Comparison of ENCODE assay signal across 11 cellular contexts in the genomic region with DNA sequence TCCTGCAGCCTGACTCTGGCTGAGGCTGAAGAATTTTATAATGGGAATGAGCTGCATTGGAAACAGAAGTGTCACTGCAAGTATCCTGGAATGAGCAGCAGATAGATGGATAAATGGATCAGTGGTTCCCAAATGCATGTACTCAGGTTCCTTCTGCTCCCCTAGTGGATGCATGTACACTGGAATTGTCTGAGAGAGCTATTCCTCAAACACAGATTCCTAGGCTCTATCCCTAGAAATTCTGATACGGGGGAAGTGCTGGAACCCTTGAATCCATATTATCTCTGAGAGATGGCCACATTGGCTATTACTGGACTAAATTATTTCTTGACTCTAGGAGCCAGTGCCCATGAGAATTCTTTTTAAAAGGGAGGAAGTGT.
DNase-seq lines count a peak whose midpoint lies in the region; ATAC-seq, FAIRE-seq and TF ChIP-seq lines count a peak whose summit lies in the region.
"Had no signal": no experiment of that assay in that cellular context is flagged by ENCODE, and none has a peak within 500 bp of the region (broad histone marks: within the 10 kb centered on the region; RNA-seq: fewer than 3 reads in every experiment).

No MANE protein-coding gene starts in this region.

- DNase-seq in CD4-positive, alpha-beta T cell = no peak
- no peak for DNase-seq in GM12878 (ENCODE audit: low read depth, low spot score)
- no peak for DNase-seq in naive B cell
- DNase-seq in kidney glomerular epithelial cell (lab: John Stamatoyannopoulos, UW) = no peak
- no peak for DNase-seq in NCI-H2029 treated with DMSO at 0.1 percent for 48 hours (lab: John Stamatoyannopoulos, UW)
- no peak for DNase-seq in SIG-M5 treated with dmso at 0.1 percent for 504 hours (lab: John Stamatoyannopoulos, UW; ENCODE audit: unreplicated experiment)
- DNase-seq: effector CD4-positive, alpha-beta T cell had no signal

- no peak overlapping the region for H2AFZ ChIP-seq in GM12878 (ENCODE audit: control insufficient read depth, low read depth, low read length)

- peak overlapping the region; percentile 39 for H3K27ac ChIP-seq in CD4-positive, alpha-beta T cell (ENCODE audit: low read depth, low read length)
- no peak overlapping the region for H3K27ac ChIP-seq in HEK293 (ENCODE audit: extremely low read depth, low read depth, low read length)
- peak overlapping the region; percentile 68 for H3K27ac ChIP-seq in GM12878 (ENCODE audit: control insufficient read depth, insufficient read depth)
- H3K27ac ChIP-seq: suprapubic skin had no signal

- H3K79me2 ChIP-seq in GM12878 (ENCODE audit: control insufficient read depth, insufficient read depth, low read length) = peaks cover 96% of the 10 kb centered on the region

- no peaks in the 10 kb centered on the region for H3K27me3 Mint-ChIP-seq in CD4-positive, alpha-beta T cell
- no peaks in the 10 kb centered on the region for H3K27me3 Mint-ChIP-seq in naive B cell

- no peak for TF ChIP-seq RAD21 in GM12878 (IDR thresholded peaks at IDR 0.05; ENCODE audit: insufficient read depth, low read depth, low read length)

- H3K4me1 ChIP-seq in HEK293 (ENCODE audit: control insufficient read depth, insufficient read depth, low read length) = peaks cover 2% of the 10 kb centered on the region; the same call in 1 of the 2 replicates
- H3K4me1 ChIP-seq in GM12878 (ENCODE audit: control insufficient read depth, insufficient read depth, low read length) = peaks cover 56% of the 10 kb centered on the region

- H3K9me3 ChIP-seq in CD4-positive, alpha-beta T cell (ENCODE audit: control insufficient read depth, low read length) = no peaks in the 10 kb centered on the region
- H3K9me3 ChIP-seq in HEK293 (ENCODE audit: control insufficient read depth, insufficient read depth, low read depth, low read length) (no peaks in the 10 kb centered on the region), GM12878 (replicated peaks; ENCODE audit: control insufficient read depth, insufficient read depth, low read length) (no peaks in the 10 kb centered on the region)
- H3K9me3 ChIP-seq: suprapubic skin had no signal

- ATAC-seq in CD4-positive, alpha-beta T cell (ENCODE audit: poor library complexity) = no peak
- ATAC-seq in GM12878 (no peak), naive B cell (ENCODE audit: low read depth in 2 of 2) (no peak), GM21447 (IDR thresholded peaks at IDR 0.05; ENCODE audit: unreplicated experiment) (no peak)

- H3K9ac ChIP-seq in GM12878 (ENCODE audit: control insufficient read depth, insufficient read depth, low read length) = no peak overlapping the region

- H3K27me3 ChIP-seq in CD4-positive, alpha-beta T cell (ENCODE audit: control insufficient read depth, insufficient read depth, low read length) = no peaks in the 10 kb centered on the region
- no peaks in the 10 kb centered on the region for H3K27me3 ChIP-seq in GM12878 (replicated peaks in 1 of 2; ENCODE audit: control insufficient read depth in 2 of 2, insufficient read depth in 2 of 2, low read length in 1 of 2)
- H3K27me3 ChIP-seq: suprapubic skin had no signal

- H3K4me3 ChIP-seq in HEK293 (ENCODE audit: low read depth, low read length) (no peak overlapping the region), GM12878 (no peak overlapping the region; the same call in 1 of the 2 replicates)
- H3K4me3 ChIP-seq: skin epidermis, suprapubic skin had no signal

- H3K4me2 ChIP-seq in GM12878 (ENCODE audit: control insufficient read depth, insufficient read depth) = peak overlapping the region; percentile 65

- peak overlapping the region; percentile 75 for H3K4me3 Mint-ChIP-seq in CD4-positive, alpha-beta T cell
- H3K4me3 Mint-ChIP-seq in naive B cell = peak overlapping the region in 5 of 8 donors; percentile 78 to 86 (median 82)

- TF ChIP-seq POLR2A in GM12878 (IDR thresholded peaks at IDR 0.05; ENCODE audit: low read depth, low read length) = no peak

- SMC1A ChIA-PET in GM12878 (lab: Charles Lee; ENCODE audit: uncharacterized antibody, unreplicated experiment) = interaction anchor here (0.7 to 6.9 kb wide), 19 partner anchors 9 to 179 kb away, joined by 3 to 48 read pairs (median 7); no protein-coding TSS in a partner anchor

- no peak for TF ChIP-seq CTCF in CD4-positive, alpha-beta T cell (IDR thresholded peaks at IDR 0.05)
- 0 out of 2 replicates have a peak, but pooled peaks have one; percentile 10 for TF ChIP-seq CTCF in HEK293 (tag by site-specific recombination; IDR thresholded peaks at IDR 0.05)
- no peak for TF ChIP-seq CTCF in GM12878 (IDR thresholded peaks at IDR 0.05 in 2 of 3, conservative IDR thresholded peaks at IDR 0.05 in 1 of 3; ENCODE audit: control insufficient read depth in 2 of 3, extremely low read depth in 1 of 3, insufficient read depth in 1 of 3, low read depth in 3 of 3, low read length in 3 of 3)

- peaks cover 5% of the 10 kb centered on the region for H4K20me1 ChIP-seq in GM12878 (ENCODE audit: control insufficient read depth, insufficient read depth)

- intact Hi-C loops in CD4-positive, alpha-beta T cell (cut with DNase I, micrococcal nuclease) = no loop called here
- intact Hi-C loops in GM12878 (cut with micrococcal nuclease; ENCODE audit: unreplicated experiment) = no loop called here

- in situ Hi-C loops in GM12878 (cut with MboI) = no loop called here

- WGBS in GM12878 (ENCODE audit: insufficient coverage, insufficient replicate concordance, low lambda C conversion rate, missing lambda C conversion rate) = 100% methylated on average over 1 of the region's 1 CpG

- BruUV-seq in GM12878 (replicated peaks; lab: Mats Ljungman, UMichigan) = no TSS peak

- H3K36me3 Mint-ChIP-seq in CD4-positive, alpha-beta T cell (ENCODE audit: low read depth) = peaks cover 46% of the 10 kb centered on the region
- H3K36me3 Mint-ChIP-seq in naive B cell = peaks cover 0 to 6% of the 10 kb centered on the region in 2 donors

- H3K4me1 Mint-ChIP-seq in CD4-positive, alpha-beta T cell (ENCODE audit: low read depth) = peaks cover 98% of the 10 kb centered on the region
- peaks cover 78 to 98% (median 87%) of the 10 kb centered on the region in 3 donors for H3K4me1 Mint-ChIP-seq in naive B cell

- H3K36me3 ChIP-seq in HEK293 (ENCODE audit: control insufficient read depth in 2 of 2, insufficient read depth in 1 of 2, low read length in 2 of 2) = no peaks in the 10 kb centered on the region
- peaks cover 15 to 17% of the 10 kb centered on the region in 2 experiments; a peak in 3 of 4 replicates for H3K36me3 ChIP-seq in GM12878 (ENCODE audit: control insufficient read depth in 2 of 2, insufficient read depth in 2 of 2, low read length in 1 of 2)
- H3K36me3 ChIP-seq: suprapubic skin had no signal

- CTCF ChIA-PET in CD4-positive, alpha-beta T cell (lab: Charles Lee) = interaction anchor here (0.8 to 2.5 kb wide), 8 partner anchors 13 to 187 kb away, joined by 3 to 8 read pairs (median 4); a partner anchor contains a TSS
- CTCF ChIA-PET in HEK293 (lab: Yijun Ruan, JAX) = interaction anchor here (0.7 to 1.7 kb wide), 4 partner anchors 10 to 107 kb away, joined by 3 to 5 read pairs (median 3); no protein-coding TSS in a partner anchor
- CTCF ChIA-PET in GM12878 (lab: Yijun Ruan, JAX) = interaction anchor here (0.6 to 3.1 kb wide), 11 partner anchors 8 to 189 kb away, joined by 3 to 14 read pairs (median 4); a partner anchor contains a TSS

- H3K27ac Mint-ChIP-seq in CD4-positive, alpha-beta T cell = peak overlapping the region; percentile 91
- H3K27ac Mint-ChIP-seq in naive B cell = peak overlapping the region; percentile 27 to 96 (median 69)

- TF ChIP-seq EP300 in GM12878 (IDR thresholded peaks at IDR 0.05; ENCODE audit: borderline replicate concordance in 1 of 2, control insufficient read depth in 1 of 2, low read depth in 2 of 2, low read length in 2 of 2) = no peak

- no peaks in the 10 kb centered on the region for H3K9me3 Mint-ChIP-seq in CD4-positive, alpha-beta T cell
- H3K9me3 Mint-ChIP-seq in naive B cell = peaks cover 0 to 2% (median 0%) of the 10 kb centered on the region in 7 donors

- RAD21 ChIA-PET in GM12878 (lab: Charles Lee; ENCODE audit: unreplicated experiment) = interaction anchor here (0.7 to 2.7 kb wide), 11 partner anchors 8 to 98 kb away, joined by 3 to 13 read pairs (median 4); no protein-coding TSS in a partner anchor

- POLR2A ChIA-PET in CD4-positive, alpha-beta T cell (lab: Charles Lee) = interaction anchor here (0.7 to 5.6 kb wide), 11 partner anchors 8 to 64 kb away, joined by 3 to 23 read pairs (median 4); a partner anchor contains a TSS
- POLR2A ChIA-PET in HEK293 (lab: Yijun Ruan, JAX) = no interaction called here
- POLR2A ChIA-PET in GM12878 (lab: Charles Lee) = interaction anchor here (18.7 kb wide), 1 partner anchor 37 kb away, joined by 322 read pairs; no protein-coding TSS in a partner anchor

- no peak for FAIRE-seq in GM12878 (lab: Jason Lieb, UNC)

TF ChIP-seq in HEK293, 187 proteins besides CTCF, POLR2A, EP300 and RAD21 (continues in another document):
- TF ChIP-seq ZNF202 (tag by site-specific recombination; IDR thresholded peaks at IDR 0.05; ENCODE audit: borderline replicate concordance) = no peak
- peak; percentile 84 for TF ChIP-seq ZBTB20 (tag by site-specific recombination; IDR thresholded peaks at IDR 0.05)
- TF ChIP-seq ZNF426 (tag by site-specific recombination; IDR thresholded peaks at IDR 0.05) = no peak
- TF ChIP-seq HOXA7 (CRISPR knock-in tag; IDR thresholded peaks at IDR 0.05; ENCODE audit: borderline replicate concordance) = no peak
- TF ChIP-seq HOXD13 (CRISPR knock-in tag; IDR thresholded peaks at IDR 0.05; ENCODE audit: borderline replicate concordance) = no peak
- TF ChIP-seq ZNF121 (tag by site-specific recombination; IDR thresholded peaks at IDR 0.05) = no peak

TF ChIP-seq in GM12878, 131 proteins besides CTCF, POLR2A, EP300 and RAD21:
- TF ChIP-seq, protein P1, sequence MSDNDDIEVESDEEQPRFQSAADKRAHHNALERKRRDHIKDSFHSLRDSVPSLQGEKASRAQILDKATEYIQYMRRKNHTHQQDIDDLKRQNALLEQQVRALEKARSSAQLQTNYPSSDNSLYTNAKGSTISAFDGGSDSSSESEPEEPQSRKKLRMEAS (IDR thresholded peaks at IDR 0.05; ENCODE audit: low read depth, low read length) = no peak
- TF ChIP-seq RBBP5 (conservative IDR thresholded peaks at IDR 0.05) = no peak
- TF ChIP-seq PAX5 (IDR thresholded peaks at IDR 0.05; ENCODE audit: borderline replicate concordance, low read depth, low read length) = no peak
- no peak for TF ChIP-seq NFYA (IDR thresholded peaks at IDR 0.05; ENCODE audit: borderline replicate concordance, low read depth, low read length)
- TF ChIP-seq SMC3 (IDR thresholded peaks at IDR 0.05; ENCODE audit: borderline replicate concordance, low read length) = 0 out of 2 replicates have a peak, but pooled peaks have one; percentile 2
